In the genomic region with DNA sequence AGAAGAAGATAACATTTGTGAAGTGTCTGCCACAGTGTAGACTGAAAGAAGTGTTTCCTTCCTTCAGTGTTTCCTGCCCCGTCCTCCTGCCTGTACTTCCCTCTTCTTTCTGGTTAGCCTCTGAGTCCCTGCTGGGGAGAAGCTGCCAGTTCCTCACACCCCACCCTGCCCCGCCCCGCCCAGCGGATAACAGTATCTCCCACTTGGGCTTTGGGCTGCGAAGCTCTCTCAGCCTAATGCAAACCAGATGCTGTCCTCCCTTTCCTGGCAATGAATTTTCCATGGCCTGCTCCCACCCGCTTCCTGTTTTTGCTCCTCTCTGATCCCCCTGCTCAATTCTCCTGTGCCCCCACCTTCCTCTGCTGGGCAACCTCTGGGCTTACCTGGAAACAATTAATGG, we compare ENCODE assay signal across 9 cellular contexts. TPM values are rescaled to one million over a fixed set of nuclear protein-coding genes. Genes with fewer than 3 reads are reported as not detected.
A peak's percentile ranks its signal among the peaks of the same experiment; 100 is the strongest.
DNase-seq lines count a peak whose midpoint lies in the region; ATAC-seq, FAIRE-seq and TF ChIP-seq lines count a peak whose summit lies in the region.
"Had no signal": no experiment of that assay in that cellular context is flagged by ENCODE, and none has a peak within 500 bp of the region (broad histone marks: within the 10 kb centered on the region; RNA-seq: fewer than 3 reads in every experiment).

No MANE protein-coding gene starts in this region.

- H3K36me3 Mint-ChIP-seq in activated naive CD8-positive, alpha-beta T cell treated with anti-CD3 and anti-CD28 coated beads, Interleukin-2, amount 50 U/mL, for 24 hours (ENCODE audit: low read depth) = no peaks in the 10 kb centered on the region

- H3K4me1 ChIP-seq in body of pancreas (peaks cover 19% of the 10 kb centered on the region), left lung (peaks cover 12 to 26% of the 10 kb centered on the region in 2 donors), testis (peaks cover 56% of the 10 kb centered on the region)

- no peak overlapping the region for H3K4me3 Mint-ChIP-seq in activated naive CD8-positive, alpha-beta T cell treated with anti-CD3 and anti-CD28 coated beads, Interleukin-2, amount 50 U/mL, for 24 hours

- DNase-seq in HUDEP-2 (lab: John Stamatoyannopoulos, UW; ENCODE audit: unreplicated experiment in 76 of 76) = peak in 69 of 76 experiments; percentile 14 to 83 (median 67)
- peak; percentile 37 to 68 (median 47) for DNase-seq in body of pancreas
- peak in 1 of 2 donors; percentile 75 for DNase-seq in left lung
- DNase-seq in testis = peak; percentile 85
- no peak for DNase-seq in RCC 7860 (ENCODE audit: low spot score)
- no peak for DNase-seq in activated CD4-positive, alpha-beta T cell treated with anti-CD3 and anti-CD28 coated beads for 1 hour
- no peak for DNase-seq in stimulated activated CD4-positive, alpha-beta T cell treated with anti-CD3 and anti-CD28 coated beads, Interleukin-2, amount 100 ng/mL, for 48 hours
- DNase-seq in activated naive CD8-positive, alpha-beta T cell treated with anti-CD3 and anti-CD28 coated beads, Interleukin-2, amount 50 U/mL, for 24 hours = no peak

- H3K4me3 ChIP-seq in body of pancreas = no peak overlapping the region
- no peak overlapping the region for H3K4me3 ChIP-seq in left lung
- no peak overlapping the region for H3K4me3 ChIP-seq in testis

- TF ChIP-seq POLR2A in body of pancreas (IDR thresholded peaks at IDR 0.05) = no peak
- no peak for TF ChIP-seq POLR2A in testis (IDR thresholded peaks at IDR 0.05)

- H3K9me3 ChIP-seq in body of pancreas (no peaks in the 10 kb centered on the region), left lung (no peaks in the 10 kb centered on the region), testis (no peaks in the 10 kb centered on the region)

- peaks cover 1% of the 10 kb centered on the region for H3K4me1 Mint-ChIP-seq in activated naive CD8-positive, alpha-beta T cell treated with anti-CD3 and anti-CD28 coated beads, Interleukin-2, amount 50 U/mL, for 24 hours

- H3K27ac ChIP-seq in body of pancreas (peak overlapping the region in 3 of 4 donors; percentile 8 to 61 (median 58)), left lung (peak overlapping the region; percentile 41 to 75), testis (peak overlapping the region; percentile 71 to 83)

- H3K9me3 Mint-ChIP-seq in activated naive CD8-positive, alpha-beta T cell treated with anti-CD3 and anti-CD28 coated beads, Interleukin-2, amount 50 U/mL, for 24 hours = no peaks in the 10 kb centered on the region

- peaks cover 45% of the 10 kb centered on the region for H3K27me3 Mint-ChIP-seq in activated naive CD8-positive, alpha-beta T cell treated with anti-CD3 and anti-CD28 coated beads, Interleukin-2, amount 50 U/mL, for 24 hours

- H3K36me3 ChIP-seq in body of pancreas (replicated peaks in 1 of 2; ENCODE audit: insufficient read depth in 1 of 2, low read depth in 2 of 2) = no peaks in the 10 kb centered on the region
- H3K36me3 ChIP-seq in left lung = no peaks in the 10 kb centered on the region
- no peaks in the 10 kb centered on the region for H3K36me3 ChIP-seq in testis (ENCODE audit: low read depth, missing control alignments)

- H3K27me3 ChIP-seq in body of pancreas = no peaks in the 10 kb centered on the region
- H3K27me3 ChIP-seq in left lung = peaks cover 0 to 30% of the 10 kb centered on the region in 2 donors
- no peaks in the 10 kb centered on the region for H3K27me3 ChIP-seq in testis

- TF ChIP-seq CTCF in body of pancreas (IDR thresholded peaks at IDR 0.05) (no peak), left lung (IDR thresholded peaks at IDR 0.05) (no peak), testis (IDR thresholded peaks at IDR 0.05) (no peak)

- WGBS in body of pancreas, 2 donors = 51 to 87% methylated on average over 6 of the region's 6 CpGs
- 27 to 33% methylated on average over 6 of the region's 6 CpGs for WGBS in testis, 2 donors

- no peak for FAIRE-seq in RCC 7860 (lab: Jason Lieb, UNC)

- intact Hi-C loops in body of pancreas (cut with DNase I) (no loop called here), left lung (cut with DNase I) (no loop called here), testis (cut with DNase I; ENCODE audit: low total_unique reads) (no loop called here)

- ATAC-seq in body of pancreas = peak; percentile 32
- ATAC-seq in left lung = peak; percentile 72
- no peak for ATAC-seq in activated naive CD8-positive, alpha-beta T cell treated with anti-CD3 and anti-CD28 coated beads, Interleukin-2, amount 50 U/mL, for 24 hours

- no peak overlapping the region for H3K27ac Mint-ChIP-seq in activated naive CD8-positive, alpha-beta T cell treated with anti-CD3 and anti-CD28 coated beads, Interleukin-2, amount 50 U/mL, for 24 hours

RNA-seq across cellular contexts. Expression of a gene that starts 5.2 kb away (rescaled TPM):
- total RNA-seq in body of pancreas (10 to 100 TPM in 1 of 2 donors, 1 to 10 TPM in 1; 5.4 to 11.5 TPM), left lung (10 to 100 TPM; 10.8 to 13.3 TPM), testis (10 to 100 TPM; 57.7 to 65.8 TPM)
- 88.2 TPM for polyA plus RNA-seq in testis (ENCODE audit: insufficient read depth, low read depth, low replicate concordance)
- total RNA-seq: activated CD8-positive, alpha-beta memory T cell treated with anti-CD3 and anti-CD28 coated beads for 36 hours had no signal

RNA-seq across cellular contexts. Expression of a gene that starts 27.6 kb away (rescaled TPM):
- total RNA-seq in body of pancreas (1 to 10 TPM; 1.6 to 2.6 TPM), left lung (10 to 100 TPM in 1 of 2 donors, 1 to 10 TPM in 1; 3.8 to 14.6 TPM), testis (10 to 100 TPM; 21.0 to 33.4 TPM)
- 9.2 TPM for polyA plus RNA-seq in testis (ENCODE audit: insufficient read depth, low read depth, low replicate concordance)
- total RNA-seq: activated CD8-positive, alpha-beta memory T cell treated with anti-CD3 and anti-CD28 coated beads for 36 hours had no signal

RNA-seq across cellular contexts. Expression of a gene that starts 31.2 kb away (rescaled TPM):
- total RNA-seq in body of pancreas (10 to 100 TPM; 30.9 to 33.0 TPM), left lung (10 to 100 TPM; 64.1 to 71.4 TPM), testis (10 to 100 TPM; 50.6 to 88.5 TPM)
- polyA plus RNA-seq in testis (ENCODE audit: insufficient read depth, low read depth, low replicate concordance) = 20.5 TPM

RNA-seq across cellular contexts. Expression of a gene that starts 44.9 kb away (rescaled TPM):
- 1,000 to 10,000 TPM; 1,333 to 1,363 TPM for total RNA-seq in body of pancreas
- 1,000 to 10,000 TPM; 3,536 to 5,494 TPM for total RNA-seq in left lung
- 1,000 to 10,000 TPM; 1,162 to 1,419 TPM for total RNA-seq in testis
- polyA plus RNA-seq in testis (ENCODE audit: insufficient read depth, low read depth, low replicate concordance) = 2,237 TPM

Comparison
In these comparisons a context has a peak if more than half of its experiments do, and no peak if none do; other contexts are left out.
1. DNase-seq: peak in HUDEP-2 (69 of 76), body of pancreas (4 of 4) and testis (single experiment); none in RCC 7860 (single experiment), activated CD4-positive, alpha-beta T cell treated with anti-CD3 and anti-CD28 coated beads for 1 hour (single experiment), stimulated activated CD4-positive, alpha-beta T cell treated with anti-CD3 and anti-CD28 coated beads, Interleukin-2, amount 100 ng/mL, for 48 hours (0 of 2) and activated naive CD8-positive, alpha-beta T cell treated with anti-CD3 and anti-CD28 coated beads, Interleukin-2, amount 50 U/mL, for 24 hours (single experiment).
2. RNA of a gene that starts 5.2 kb away (total RNA-seq): 57.7 to 65.8 TPM in testis; 10.8 to 13.3 TPM in left lung and 5.4 to 11.5 TPM in body of pancreas; every median in the first group is over 4 times any median in the second.
3. Peak in every context shown above with its lines, with median percentiles within 50 percentile points of each other: H3K27ac ChIP-seq.